ENCODE assay signal across 22 cellular contexts in the genomic region with DNA sequence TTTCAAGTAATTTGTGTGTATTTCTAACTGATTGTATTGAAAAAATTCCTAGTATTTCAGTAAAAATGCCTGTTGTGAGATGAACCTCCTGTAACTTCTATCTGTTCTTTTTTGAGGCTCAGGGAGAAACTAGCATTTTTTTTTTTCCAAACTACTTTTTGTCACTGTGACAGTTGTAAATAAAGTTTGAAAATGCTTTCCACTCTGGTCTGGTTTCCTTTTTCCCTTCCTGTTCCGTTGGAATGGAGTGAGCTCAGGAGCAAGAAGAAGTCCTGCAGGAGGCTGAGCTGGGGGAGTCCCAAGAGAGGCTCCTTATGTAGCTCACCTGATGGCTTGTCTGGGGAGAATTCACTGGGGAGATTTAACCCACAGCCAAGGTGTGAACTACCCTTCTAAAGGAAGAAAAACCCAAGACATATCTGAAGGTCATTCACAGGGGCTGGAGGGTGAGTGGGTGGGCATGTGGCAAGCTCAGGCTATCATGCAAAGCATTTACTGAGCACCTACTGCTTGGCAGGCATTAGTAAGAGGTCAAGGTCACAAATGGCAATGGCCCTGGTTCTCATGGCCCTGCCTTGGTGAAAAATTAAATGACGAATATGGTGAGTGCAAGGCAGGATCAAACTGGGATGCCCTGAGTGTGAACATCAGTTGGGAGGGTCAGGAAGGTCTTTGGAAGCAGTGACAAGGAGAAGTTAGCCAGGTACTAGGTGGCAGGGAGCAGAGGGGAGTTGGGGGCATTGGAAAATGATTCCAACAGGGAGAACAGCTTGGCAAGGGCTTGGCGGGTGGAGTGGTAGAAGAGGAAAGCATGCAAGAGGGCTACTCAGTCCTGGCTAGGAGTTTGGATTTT. TPM values are rescaled to one million over a fixed set of nuclear protein-coding genes. Genes with fewer than 3 reads are reported as not detected.
A peak's percentile ranks its signal among the peaks of the same experiment; 100 is the strongest.
DNase-seq lines count a peak whose midpoint lies in the region; ATAC-seq, FAIRE-seq and TF ChIP-seq lines count a peak whose summit lies in the region.
"Had no signal": no experiment of that assay in that cellular context is flagged by ENCODE, and none has a peak within 500 bp of the region (broad histone marks: within the 10 kb centered on the region; RNA-seq: fewer than 3 reads in every experiment).

No MANE protein-coding gene starts in this region.

- H3K36me3 ChIP-seq in kidney (ENCODE audit: control insufficient read depth in 1 of 2, insufficient read depth in 2 of 2, low read length in 2 of 2) = peaks cover 20 to 25% of the 10 kb centered on the region in 2 donors
- H3K36me3 ChIP-seq: breast epithelium, neutrophil had no signal

- CTCF ChIA-PET in activated CD8-positive, alpha-beta T cell treated with anti-CD3 and anti-CD28 coated beads for 36 hours (lab: Charles Lee) = interaction anchor here (17.2 kb wide), 1 partner anchor 25 kb away, joined by 216 read pairs; a partner anchor contains a TSS
- CTCF ChIA-PET in GM10248 (lab: Yijun Ruan, JAX) = interaction anchor here (1.4 to 2.9 kb wide), 3 partner anchors 18 to 51 kb away, joined by 4 to 11 read pairs (median 8); no protein-coding TSS in a partner anchor

- no peaks in the 10 kb centered on the region for H3K9me3 ChIP-seq in kidney (ENCODE audit: control insufficient read depth in 1 of 2, low read length in 2 of 2)
- H3K9me3 ChIP-seq: neutrophil, upper lobe of right lung had no signal

- peaks cover 0 to 9% of the 10 kb centered on the region in 2 donors for H3K4me1 ChIP-seq in kidney (ENCODE audit: control insufficient read depth in 1 of 2, insufficient read depth in 1 of 2, low read depth in 1 of 2, low read length in 2 of 2)
- H3K4me1 ChIP-seq: breast epithelium had no signal

- DNase-seq in cardiac septum (ENCODE audit: low spot score) = peak; percentile 15
- no peak for DNase-seq in Right ventricle myocardium inferior (ENCODE audit: missing footprints)
- peak; percentile 37 for DNase-seq in activated CD8-positive, alpha-beta T cell treated with anti-CD3 and anti-CD28 coated beads for 36 hours
- peak; percentile 17 for DNase-seq in kidney
- DNase-seq in GM10248 (ENCODE audit: extremely low spot score) = no peak
- DNase-seq in stimulated activated CD4-positive, alpha-beta T cell treated with anti-CD3 and anti-CD28 coated beads, Interleukin-4, amount 100 ng/mL, for 4 hours = no peak
- DNase-seq in GM03348 (ENCODE audit: low spot score) = no peak
- DNase-seq: activated CD8-positive, alpha-beta memory T cell treated with anti-CD3 and anti-CD28 coated beads, Interleukin-2, amount 50 U/mL, for 4 hours; dorsolateral prefrontal cortex; erythroblast; NCI-H1105; NCI-H2081 treated with DMSO at 0.1 percent for 48 hours; NCI-H510A treated with DMSO at 0.1 percent for 48 hours; SHP77 treated with DMSO at 0.1 percent for 48 hours; stimulated activated naive CD4-positive, alpha-beta T cell; T-helper 2 cell; upper lobe of right lung had no signal

- intact Hi-C loops in cardiac septum (cut with DNase I) (no loop called here), Right ventricle myocardium inferior (cut with DNase I) (no loop called here), kidney (cut with DNase I) (no loop called here)
- intact Hi-C loops in activated CD8-positive, alpha-beta T cell treated with anti-CD3 and anti-CD28 coated beads for 36 hours (cut with micrococcal nuclease) = no loop called here

- no peak for TF ChIP-seq CTCF in activated CD8-positive, alpha-beta T cell treated with anti-CD3 and anti-CD28 coated beads for 36 hours (IDR thresholded peaks at IDR 0.05)
- TF ChIP-seq CTCF in kidney (IDR thresholded peaks at IDR 0.05; ENCODE audit: borderline replicate concordance, extremely low read depth, insufficient read depth) = no peak
- no peak for TF ChIP-seq CTCF in GM10248 (IDR thresholded peaks at IDR 0.05; ENCODE audit: control extremely low read depth, extremely low read depth, low read depth, missing control alignments)

- H3K27ac Mint-ChIP-seq in activated CD8-positive, alpha-beta T cell treated with anti-CD3 and anti-CD28 coated beads for 36 hours = peak overlapping the region; percentile 43

- ATAC-seq in Right ventricle myocardium inferior = no peak
- ATAC-seq in activated CD8-positive, alpha-beta T cell treated with anti-CD3 and anti-CD28 coated beads for 36 hours = no peak
- ATAC-seq: upper lobe of right lung had no signal

- peaks cover 26% of the 10 kb centered on the region for H3K9me3 Mint-ChIP-seq in activated CD8-positive, alpha-beta T cell treated with anti-CD3 and anti-CD28 coated beads for 36 hours

- no peaks in the 10 kb centered on the region for H3K27me3 Mint-ChIP-seq in activated CD8-positive, alpha-beta T cell treated with anti-CD3 and anti-CD28 coated beads for 36 hours

- H3K4me3 Mint-ChIP-seq in activated CD8-positive, alpha-beta T cell treated with anti-CD3 and anti-CD28 coated beads for 36 hours = no peak overlapping the region

- H3K4me3 ChIP-seq in kidney (ENCODE audit: low read length in 2 of 2) = no peak overlapping the region
- H3K4me3 ChIP-seq: breast epithelium, dorsolateral prefrontal cortex, upper lobe of right lung had no signal

- no peak for FAIRE-seq in kidney (lab: Jason Lieb, UNC)
- FAIRE-seq: frontal cortex, G401.6, GM12891 had no signal

- H3K36me3 Mint-ChIP-seq in activated CD8-positive, alpha-beta T cell treated with anti-CD3 and anti-CD28 coated beads for 36 hours (ENCODE audit: low read depth) = peaks cover 82% of the 10 kb centered on the region

- H3K9ac ChIP-seq in kidney (ENCODE audit: low read length in 2 of 2) = no peak overlapping the region

- no peak overlapping the region for H3K27ac ChIP-seq in kidney (ENCODE audit: low read depth in 2 of 2, low read length in 2 of 2)
- H3K27ac ChIP-seq: breast epithelium, dorsolateral prefrontal cortex, neutrophil, upper lobe of right lung had no signal

- H3K4me1 Mint-ChIP-seq in activated CD8-positive, alpha-beta T cell treated with anti-CD3 and anti-CD28 coated beads for 36 hours (ENCODE audit: low read depth) = peaks cover 92% of the 10 kb centered on the region

- POLR2A ChIA-PET in activated CD8-positive, alpha-beta T cell treated with anti-CD3 and anti-CD28 coated beads for 36 hours (lab: Charles Lee) = interaction anchor here (0.7 to 23.4 kb wide), 3 partner anchors 28 to 75 kb away, joined by 3 to 440 read pairs (median 3); a partner anchor contains a TSS
- POLR2A ChIA-PET in GM10248 (lab: Yijun Ruan, JAX) = interaction anchor here (0.6 kb wide), 2 partner anchors 28 to 29 kb away, joined by 7 to 8 read pairs; a partner anchor contains a TSS

RNA-seq across cellular contexts. Expression of a gene that starts 28.7 kb away (rescaled TPM):
- total RNA-seq in cardiac septum (208 TPM), Right ventricle myocardium inferior (133 TPM), kidney (81.9 TPM)
- total RNA-seq in activated CD8-positive, alpha-beta T cell treated with anti-CD3 and anti-CD28 coated beads for 36 hours = 100 to 1,000 TPM; 127 to 130 TPM
- polyA plus RNA-seq in kidney (ENCODE audit: insufficient read depth, low read depth, low replicate concordance) = 27.2 TPM

Comparison
In these comparisons a context has a peak if more than half of its experiments do, and no peak if none do; other contexts are left out.
1. DNase-seq: peak in cardiac septum (single experiment), activated CD8-positive, alpha-beta T cell treated with anti-CD3 and anti-CD28 coated beads for 36 hours (single experiment) and kidney (single experiment); none in Right ventricle myocardium inferior (single experiment), GM10248 (single experiment), stimulated activated CD4-positive, alpha-beta T cell treated with anti-CD3 and anti-CD28 coated beads, Interleukin-4, amount 100 ng/mL, for 4 hours (0 of 2) and GM03348 (single experiment).